1 cellular context compared by ENCODE assay signal in the genomic region with DNA sequence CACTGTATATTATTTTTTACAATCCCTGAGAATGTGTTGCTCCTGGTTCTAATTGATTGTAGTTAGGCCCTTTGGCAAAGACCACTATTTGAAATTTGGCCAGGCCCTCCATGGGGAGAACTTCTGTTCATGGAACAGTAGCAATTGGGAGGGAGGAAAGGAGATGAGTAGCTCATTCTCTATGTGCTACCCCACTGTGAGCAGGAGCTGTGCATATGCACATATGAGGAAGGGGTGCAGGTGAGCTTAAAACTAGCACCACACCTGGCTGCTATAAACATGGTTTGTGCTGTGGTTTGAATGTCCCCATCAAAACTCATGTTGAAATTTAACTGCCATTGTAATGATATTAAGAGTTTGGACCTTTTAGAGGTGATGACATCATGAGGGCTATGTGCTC.
TF ChIP-seq lines count a peak whose summit lies in the region.

No MANE protein-coding gene starts in this region.

TF ChIP-seq in GM23338, 12 proteins besides CTCF, POLR2A, EP300 and RAD21 (continued from another document):
- TF ChIP-seq, protein P1, sequence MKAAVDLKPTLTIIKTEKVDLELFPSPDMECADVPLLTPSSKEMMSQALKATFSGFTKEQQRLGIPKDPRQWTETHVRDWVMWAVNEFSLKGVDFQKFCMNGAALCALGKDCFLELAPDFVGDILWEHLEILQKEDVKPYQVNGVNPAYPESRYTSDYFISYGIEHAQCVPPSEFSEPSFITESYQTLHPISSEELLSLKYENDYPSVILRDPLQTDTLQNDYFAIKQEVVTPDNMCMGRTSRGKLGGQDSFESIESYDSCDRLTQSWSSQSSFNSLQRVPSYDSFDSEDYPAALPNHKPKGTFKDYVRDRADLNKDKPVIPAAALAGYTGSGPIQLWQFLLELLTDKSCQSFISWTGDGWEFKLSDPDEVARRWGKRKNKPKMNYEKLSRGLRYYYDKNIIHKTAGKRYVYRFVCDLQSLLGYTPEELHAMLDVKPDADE (IDR thresholded peaks at IDR 0.05) = no peak
- no peak for TF ChIP-seq STAT1 (IDR thresholded peaks at IDR 0.05; ENCODE audit: unreplicated experiment)
- TF ChIP-seq, protein P2, sequence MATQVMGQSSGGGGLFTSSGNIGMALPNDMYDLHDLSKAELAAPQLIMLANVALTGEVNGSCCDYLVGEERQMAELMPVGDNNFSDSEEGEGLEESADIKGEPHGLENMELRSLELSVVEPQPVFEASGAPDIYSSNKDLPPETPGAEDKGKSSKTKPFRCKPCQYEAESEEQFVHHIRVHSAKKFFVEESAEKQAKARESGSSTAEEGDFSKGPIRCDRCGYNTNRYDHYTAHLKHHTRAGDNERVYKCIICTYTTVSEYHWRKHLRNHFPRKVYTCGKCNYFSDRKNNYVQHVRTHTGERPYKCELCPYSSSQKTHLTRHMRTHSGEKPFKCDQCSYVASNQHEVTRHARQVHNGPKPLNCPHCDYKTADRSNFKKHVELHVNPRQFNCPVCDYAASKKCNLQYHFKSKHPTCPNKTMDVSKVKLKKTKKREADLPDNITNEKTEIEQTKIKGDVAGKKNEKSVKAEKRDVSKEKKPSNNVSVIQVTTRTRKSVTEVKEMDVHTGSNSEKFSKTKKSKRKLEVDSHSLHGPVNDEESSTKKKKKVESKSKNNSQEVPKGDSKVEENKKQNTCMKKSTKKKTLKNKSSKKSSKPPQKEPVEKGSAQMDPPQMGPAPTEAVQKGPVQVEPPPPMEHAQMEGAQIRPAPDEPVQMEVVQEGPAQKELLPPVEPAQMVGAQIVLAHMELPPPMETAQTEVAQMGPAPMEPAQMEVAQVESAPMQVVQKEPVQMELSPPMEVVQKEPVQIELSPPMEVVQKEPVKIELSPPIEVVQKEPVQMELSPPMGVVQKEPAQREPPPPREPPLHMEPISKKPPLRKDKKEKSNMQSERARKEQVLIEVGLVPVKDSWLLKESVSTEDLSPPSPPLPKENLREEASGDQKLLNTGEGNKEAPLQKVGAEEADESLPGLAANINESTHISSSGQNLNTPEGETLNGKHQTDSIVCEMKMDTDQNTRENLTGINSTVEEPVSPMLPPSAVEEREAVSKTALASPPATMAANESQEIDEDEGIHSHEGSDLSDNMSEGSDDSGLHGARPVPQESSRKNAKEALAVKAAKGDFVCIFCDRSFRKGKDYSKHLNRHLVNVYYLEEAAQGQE (IDR thresholded peaks at IDR 0.05; ENCODE audit: unreplicated experiment) = no peak
- no peak for TF ChIP-seq ZNF114 (CRISPR knock-in tag; IDR thresholded peaks at IDR 0.05)
- TF ChIP-seq NANOG (IDR thresholded peaks at IDR 0.05; ENCODE audit: borderline replicate concordance) = no peak
- no peak for TF ChIP-seq EZH2 (IDR thresholded peaks at IDR 0.05; ENCODE audit: low read depth, unreplicated experiment)
- no peak for TF ChIP-seq CREB1 (CRISPR knock-in tag; IDR thresholded peaks at IDR 0.05; ENCODE audit: low read depth)
- TF ChIP-seq EZH2phosphoT487 (IDR thresholded peaks at IDR 0.05; ENCODE audit: unreplicated experiment) = no peak
- TF ChIP-seq JUNB (IDR thresholded peaks at IDR 0.05; ENCODE audit: unreplicated experiment) = no peak
- TF ChIP-seq, protein P3, sequence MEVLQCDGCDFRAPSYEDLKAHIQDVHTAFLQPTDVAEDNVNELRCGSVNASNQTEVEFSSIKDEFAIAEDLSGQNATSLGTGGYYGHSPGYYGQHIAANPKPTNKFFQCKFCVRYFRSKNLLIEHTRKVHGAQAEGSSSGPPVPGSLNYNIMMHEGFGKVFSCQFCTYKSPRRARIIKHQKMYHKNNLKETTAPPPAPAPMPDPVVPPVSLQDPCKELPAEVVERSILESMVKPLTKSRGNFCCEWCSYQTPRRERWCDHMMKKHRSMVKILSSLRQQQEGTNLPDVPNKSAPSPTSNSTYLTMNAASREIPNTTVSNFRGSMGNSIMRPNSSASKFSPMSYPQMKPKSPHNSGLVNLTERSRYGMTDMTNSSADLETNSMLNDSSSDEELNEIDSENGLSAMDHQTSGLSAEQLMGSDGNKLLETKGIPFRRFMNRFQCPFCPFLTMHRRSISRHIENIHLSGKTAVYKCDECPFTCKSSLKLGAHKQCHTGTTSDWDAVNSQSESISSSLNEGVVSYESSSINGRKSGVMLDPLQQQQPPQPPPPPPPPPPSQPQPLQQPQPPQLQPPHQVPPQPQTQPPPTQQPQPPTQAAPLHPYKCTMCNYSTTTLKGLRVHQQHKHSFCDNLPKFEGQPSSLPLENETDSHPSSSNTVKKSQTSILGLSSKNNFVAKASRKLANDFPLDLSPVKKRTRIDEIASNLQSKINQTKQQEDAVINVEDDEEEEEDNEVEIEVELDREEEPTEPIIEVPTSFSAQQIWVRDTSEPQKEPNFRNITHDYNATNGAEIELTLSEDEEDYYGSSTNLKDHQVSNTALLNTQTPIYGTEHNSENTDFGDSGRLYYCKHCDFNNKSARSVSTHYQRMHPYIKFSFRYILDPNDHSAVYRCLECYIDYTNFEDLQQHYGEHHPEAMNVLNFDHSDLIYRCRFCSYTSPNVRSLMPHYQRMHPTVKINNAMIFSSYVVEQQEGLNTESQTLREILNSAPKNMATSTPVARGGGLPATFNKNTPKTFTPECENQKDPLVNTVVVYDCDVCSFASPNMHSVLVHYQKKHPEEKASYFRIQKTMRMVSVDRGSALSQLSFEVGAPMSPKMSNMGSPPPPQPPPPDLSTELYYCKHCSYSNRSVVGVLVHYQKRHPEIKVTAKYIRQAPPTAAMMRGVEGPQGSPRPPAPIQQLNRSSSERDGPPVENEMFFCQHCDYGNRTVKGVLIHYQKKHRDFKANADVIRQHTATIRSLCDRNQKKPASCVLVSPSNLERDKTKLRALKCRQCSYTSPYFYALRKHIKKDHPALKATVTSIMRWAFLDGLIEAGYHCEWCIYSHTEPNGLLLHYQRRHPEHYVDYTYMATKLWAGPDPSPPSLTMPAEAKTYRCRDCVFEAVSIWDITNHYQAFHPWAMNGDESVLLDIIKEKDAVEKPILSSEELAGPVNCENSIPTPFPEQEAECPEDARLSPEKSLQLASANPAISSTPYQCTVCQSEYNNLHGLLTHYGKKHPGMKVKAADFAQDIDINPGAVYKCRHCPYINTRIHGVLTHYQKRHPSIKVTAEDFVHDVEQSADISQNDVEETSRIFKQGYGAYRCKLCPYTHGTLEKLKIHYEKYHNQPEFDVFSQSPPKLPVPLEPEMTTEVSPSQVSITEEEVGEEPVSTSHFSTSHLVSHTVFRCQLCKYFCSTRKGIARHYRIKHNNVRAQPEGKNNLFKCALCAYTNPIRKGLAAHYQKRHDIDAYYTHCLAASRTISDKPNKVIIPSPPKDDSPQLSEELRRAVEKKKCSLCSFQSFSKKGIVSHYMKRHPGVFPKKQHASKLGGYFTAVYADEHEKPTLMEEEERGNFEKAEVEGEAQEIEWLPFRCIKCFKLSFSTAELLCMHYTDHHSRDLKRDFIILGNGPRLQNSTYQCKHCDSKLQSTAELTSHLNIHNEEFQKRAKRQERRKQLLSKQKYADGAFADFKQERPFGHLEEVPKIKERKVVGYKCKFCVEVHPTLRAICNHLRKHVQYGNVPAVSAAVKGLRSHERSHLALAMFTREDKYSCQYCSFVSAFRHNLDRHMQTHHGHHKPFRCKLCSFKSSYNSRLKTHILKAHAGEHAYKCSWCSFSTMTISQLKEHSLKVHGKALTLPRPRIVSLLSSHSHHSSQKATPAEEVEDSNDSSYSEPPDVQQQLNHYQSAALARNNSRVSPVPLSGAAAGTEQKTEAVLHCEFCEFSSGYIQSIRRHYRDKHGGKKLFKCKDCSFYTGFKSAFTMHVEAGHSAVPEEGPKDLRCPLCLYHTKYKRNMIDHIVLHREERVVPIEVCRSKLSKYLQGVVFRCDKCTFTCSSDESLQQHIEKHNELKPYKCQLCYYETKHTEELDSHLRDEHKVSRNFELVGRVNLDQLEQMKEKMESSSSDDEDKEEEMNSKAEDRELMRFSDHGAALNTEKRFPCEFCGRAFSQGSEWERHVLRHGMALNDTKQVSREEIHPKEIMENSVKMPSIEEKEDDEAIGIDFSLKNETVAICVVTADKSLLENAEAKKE (CRISPR knock-in tag; IDR thresholded peaks at IDR 0.05) = no peak
TF ChIP-seq in GM23338: peak in this region for 0.
